14 cellular contexts compared by ENCODE assay signal in the genomic region with DNA sequence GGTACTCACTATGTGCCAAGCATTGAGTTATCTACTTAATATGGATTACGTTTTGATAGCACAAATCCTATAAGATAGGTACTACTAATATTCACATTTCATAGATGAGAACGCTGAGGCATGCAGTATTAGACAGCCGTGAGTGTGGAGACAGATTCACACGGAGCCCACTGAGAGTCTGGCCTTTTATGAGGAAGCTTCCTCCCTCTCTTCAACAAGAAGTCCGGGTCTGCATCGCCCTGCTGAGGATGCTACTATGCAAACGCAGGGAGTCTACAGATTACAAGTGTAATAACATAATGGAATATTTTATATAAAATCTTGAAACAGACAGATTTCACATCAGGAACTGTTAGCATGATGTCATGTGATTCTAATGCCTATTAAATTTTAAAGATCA.
DNase-seq lines count a peak whose midpoint lies in the region; ATAC-seq and TF ChIP-seq lines count a peak whose summit lies in the region.
"Had no signal": no experiment of that assay in that cellular context is flagged by ENCODE, and none has a peak within 500 bp of the region (broad histone marks: within the 10 kb centered on the region; RNA-seq: fewer than 3 reads in every experiment).

No MANE protein-coding gene starts in this region.

- H3K9me3 Mint-ChIP-seq in WTC11: no peaks in the 10 kb centered on the region
- peaks cover 7% of the 10 kb centered on the region for H3K9me3 Mint-ChIP-seq in activated CD4-positive, alpha-beta memory T cell treated with anti-CD3 and anti-CD28 coated beads, Interleukin-2, amount 10 ng/mL, durations not matched to agents 7 days and 5 days
- H3K9me3 Mint-ChIP-seq: activated CD4-positive, alpha-beta T cell treated with anti-CD3 and anti-CD28 coated beads, Interleukin-2, amount 10 ng/mL, durations not matched to agents 24 days and 14 days; activated T-helper 2 cell treated with anti-CD3 and anti-CD28 coated beads, Interferon-gamma antibody, Interleukin-2, Interleukin-4, amounts not matched to agents 10 μg/mL and 5 μg/mL and 100 μg/mL, durations not matched to agents 14 hours and 24 hours and 36 hours had no signal

- H3K79me2 ChIP-seq in ACC112 (ENCODE audit: control insufficient read depth, insufficient read depth, low read length, unreplicated experiment): no peaks in the 10 kb centered on the region

- TF ChIP-seq CTCF in WTC11 (IDR thresholded peaks at IDR 0.05) (no peak), right atrium auricular region (IDR thresholded peaks at IDR 0.05) (no peak)

- no peaks in the 10 kb centered on the region for H3K9me3 ChIP-seq in right atrium auricular region

- H3K36me3 ChIP-seq in ACC112 (ENCODE audit: insufficient read depth, low read length) (no peaks in the 10 kb centered on the region), right atrium auricular region (no peaks in the 10 kb centered on the region)
- H3K36me3 ChIP-seq: brain microvascular endothelial cell had no signal

- POLR2A ChIA-PET in WTC11 (lab: Charles Lee): no interaction called here
- POLR2A ChIA-PET in activated CD4-positive, alpha-beta memory T cell treated with anti-CD3 and anti-CD28 coated beads, Interleukin-2, amount 10 ng/mL, durations not matched to agents 7 days and 5 days (lab: Charles Lee): no interaction called here

- peaks cover 23% of the 10 kb centered on the region for H3K4me1 Mint-ChIP-seq in WTC11
- no peaks in the 10 kb centered on the region for H3K4me1 Mint-ChIP-seq in activated CD4-positive, alpha-beta memory T cell treated with anti-CD3 and anti-CD28 coated beads, Interleukin-2, amount 10 ng/mL, durations not matched to agents 7 days and 5 days

- H3K4me3 ChIP-seq in ACC112 (ENCODE audit: low read depth, low read length) (peak overlapping the region; percentile 63; the same call in 1 of the 2 replicates), right atrium auricular region (no peak overlapping the region)

- H3K4me3 Mint-ChIP-seq in WTC11: peak overlapping the region; percentile 76
- no peak overlapping the region for H3K4me3 Mint-ChIP-seq in activated CD4-positive, alpha-beta memory T cell treated with anti-CD3 and anti-CD28 coated beads, Interleukin-2, amount 10 ng/mL, durations not matched to agents 7 days and 5 days

- H3K27ac ChIP-seq in ACC112 (ENCODE audit: low read depth, low read length) (no peak overlapping the region), right atrium auricular region (peak overlapping the region; percentile 21 to 39)
- H3K27ac ChIP-seq: brain microvascular endothelial cell had no signal

- CTCF ChIA-PET in WTC11 (lab: Charles Lee): interaction anchor here (0.7 to 2.0 kb wide), 4 partner anchors 10 to 552 kb away, joined by 3 to 7 read pairs (median 4); no protein-coding TSS in a partner anchor
- CTCF ChIA-PET in activated CD4-positive, alpha-beta memory T cell treated with anti-CD3 and anti-CD28 coated beads, Interleukin-2, amount 10 ng/mL, durations not matched to agents 7 days and 5 days (lab: Charles Lee): no interaction called here

- no peak overlapping the region for H2AFZ ChIP-seq in ACC112 (ENCODE audit: low read length, unreplicated experiment)

- H3K36me3 Mint-ChIP-seq in WTC11: no peaks in the 10 kb centered on the region
- H3K36me3 Mint-ChIP-seq in activated CD4-positive, alpha-beta memory T cell treated with anti-CD3 and anti-CD28 coated beads, Interleukin-2, amount 10 ng/mL, durations not matched to agents 7 days and 5 days (ENCODE audit: low read depth): no peaks in the 10 kb centered on the region

- H3K27ac Mint-ChIP-seq in WTC11: no peak overlapping the region
- H3K27ac Mint-ChIP-seq in activated CD4-positive, alpha-beta memory T cell treated with anti-CD3 and anti-CD28 coated beads, Interleukin-2, amount 10 ng/mL, durations not matched to agents 7 days and 5 days: no peak overlapping the region
- H3K27ac Mint-ChIP-seq: activated CD4-positive, alpha-beta T cell treated with anti-CD3 and anti-CD28 coated beads, Interleukin-2, amount 10 ng/mL, durations not matched to agents 24 days and 14 days; activated T-helper 2 cell treated with anti-CD3 and anti-CD28 coated beads, Interferon-gamma antibody, Interleukin-2, Interleukin-4, amounts not matched to agents 10 μg/mL and 5 μg/mL and 100 μg/mL, durations not matched to agents 14 hours and 24 hours and 36 hours had no signal

- H3K27me3 Mint-ChIP-seq in WTC11 (ENCODE audit: low read depth): peaks cover 13% of the 10 kb centered on the region
- H3K27me3 Mint-ChIP-seq in activated CD4-positive, alpha-beta memory T cell treated with anti-CD3 and anti-CD28 coated beads, Interleukin-2, amount 10 ng/mL, durations not matched to agents 7 days and 5 days: no peaks in the 10 kb centered on the region

- ATAC-seq in WTC11: no peak
- no peak for ATAC-seq in HG03378 (IDR thresholded peaks at IDR 0.05; ENCODE audit: unreplicated experiment)
- ATAC-seq in HG02588 (IDR thresholded peaks at IDR 0.05; ENCODE audit: unreplicated experiment): no peak
- ATAC-seq in GM19023 (IDR thresholded peaks at IDR 0.05; ENCODE audit: unreplicated experiment): no peak

- H3K4me1 ChIP-seq in ACC112 (ENCODE audit: control insufficient read depth, insufficient read depth, low read length, unreplicated experiment) (peaks cover 20% of the 10 kb centered on the region), right atrium auricular region (peaks cover 0 to 14% of the 10 kb centered on the region in 2 donors)

- DNase-seq in WTC11 (ENCODE audit: low spot score) (no peak), right atrium auricular region (ENCODE audit: low spot score) (no peak), putamen (ENCODE audit: low spot score) (peak; percentile 4)
- no peak for DNase-seq in activated CD4-positive, alpha-beta memory T cell treated with anti-CD3 and anti-CD28 coated beads, Interleukin-2, amount 10 ng/mL, durations not matched to agents 7 days and 5 days
- DNase-seq: DMS79, NCI-H1048, NCI-H2227 treated with DMSO at 0.1 percent for 48 hours had no signal

- H3K27me3 ChIP-seq in ACC112 (ENCODE audit: insufficient read depth, low read length) (no peaks in the 10 kb centered on the region), right atrium auricular region (no peaks in the 10 kb centered on the region)

TF ChIP-seq in WTC11, 78 proteins besides CTCF, POLR2A, EP300 and RAD21 (continues in another document):
- TF ChIP-seq, protein P1, sequence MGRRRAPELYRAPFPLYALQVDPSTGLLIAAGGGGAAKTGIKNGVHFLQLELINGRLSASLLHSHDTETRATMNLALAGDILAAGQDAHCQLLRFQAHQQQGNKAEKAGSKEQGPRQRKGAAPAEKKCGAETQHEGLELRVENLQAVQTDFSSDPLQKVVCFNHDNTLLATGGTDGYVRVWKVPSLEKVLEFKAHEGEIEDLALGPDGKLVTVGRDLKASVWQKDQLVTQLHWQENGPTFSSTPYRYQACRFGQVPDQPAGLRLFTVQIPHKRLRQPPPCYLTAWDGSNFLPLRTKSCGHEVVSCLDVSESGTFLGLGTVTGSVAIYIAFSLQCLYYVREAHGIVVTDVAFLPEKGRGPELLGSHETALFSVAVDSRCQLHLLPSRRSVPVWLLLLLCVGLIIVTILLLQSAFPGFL (CRISPR knock-in tag; IDR thresholded peaks at IDR 0.05; ENCODE audit: borderline replicate concordance): no peak
- TF ChIP-seq, protein P2, sequence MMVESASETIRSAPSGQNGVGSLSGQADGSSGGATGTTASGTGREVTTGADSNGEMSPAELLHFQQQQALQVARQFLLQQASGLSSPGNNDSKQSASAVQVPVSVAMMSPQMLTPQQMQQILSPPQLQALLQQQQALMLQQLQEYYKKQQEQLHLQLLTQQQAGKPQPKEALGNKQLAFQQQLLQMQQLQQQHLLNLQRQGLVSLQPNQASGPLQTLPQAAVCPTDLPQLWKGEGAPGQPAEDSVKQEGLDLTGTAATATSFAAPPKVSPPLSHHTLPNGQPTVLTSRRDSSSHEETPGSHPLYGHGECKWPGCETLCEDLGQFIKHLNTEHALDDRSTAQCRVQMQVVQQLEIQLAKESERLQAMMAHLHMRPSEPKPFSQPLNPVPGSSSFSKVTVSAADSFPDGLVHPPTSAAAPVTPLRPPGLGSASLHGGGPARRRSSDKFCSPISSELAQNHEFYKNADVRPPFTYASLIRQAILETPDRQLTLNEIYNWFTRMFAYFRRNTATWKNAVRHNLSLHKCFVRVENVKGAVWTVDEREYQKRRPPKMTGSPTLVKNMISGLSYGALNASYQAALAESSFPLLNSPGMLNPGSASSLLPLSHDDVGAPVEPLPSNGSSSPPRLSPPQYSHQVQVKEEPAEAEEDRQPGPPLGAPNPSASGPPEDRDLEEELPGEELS (CRISPR knock-in tag; IDR thresholded peaks at IDR 0.05): no peak
- TF ChIP-seq FOXK1 (CRISPR knock-in tag; IDR thresholded peaks at IDR 0.05): no peak
- TF ChIP-seq ATF1 (CRISPR knock-in tag; IDR thresholded peaks at IDR 0.05): no peak
- no peak for TF ChIP-seq TP53 (CRISPR knock-in tag; IDR thresholded peaks at IDR 0.05)
- TF ChIP-seq, protein P3, sequence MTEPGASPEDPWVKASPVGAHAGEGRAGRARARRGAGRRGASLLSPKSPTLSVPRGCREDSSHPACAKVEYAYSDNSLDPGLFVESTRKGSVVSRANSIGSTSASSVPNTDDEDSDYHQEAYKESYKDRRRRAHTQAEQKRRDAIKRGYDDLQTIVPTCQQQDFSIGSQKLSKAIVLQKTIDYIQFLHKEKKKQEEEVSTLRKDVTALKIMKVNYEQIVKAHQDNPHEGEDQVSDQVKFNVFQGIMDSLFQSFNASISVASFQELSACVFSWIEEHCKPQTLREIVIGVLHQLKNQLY (CRISPR knock-in tag; IDR thresholded peaks at IDR 0.05): no peak
- TF ChIP-seq, protein P4, sequence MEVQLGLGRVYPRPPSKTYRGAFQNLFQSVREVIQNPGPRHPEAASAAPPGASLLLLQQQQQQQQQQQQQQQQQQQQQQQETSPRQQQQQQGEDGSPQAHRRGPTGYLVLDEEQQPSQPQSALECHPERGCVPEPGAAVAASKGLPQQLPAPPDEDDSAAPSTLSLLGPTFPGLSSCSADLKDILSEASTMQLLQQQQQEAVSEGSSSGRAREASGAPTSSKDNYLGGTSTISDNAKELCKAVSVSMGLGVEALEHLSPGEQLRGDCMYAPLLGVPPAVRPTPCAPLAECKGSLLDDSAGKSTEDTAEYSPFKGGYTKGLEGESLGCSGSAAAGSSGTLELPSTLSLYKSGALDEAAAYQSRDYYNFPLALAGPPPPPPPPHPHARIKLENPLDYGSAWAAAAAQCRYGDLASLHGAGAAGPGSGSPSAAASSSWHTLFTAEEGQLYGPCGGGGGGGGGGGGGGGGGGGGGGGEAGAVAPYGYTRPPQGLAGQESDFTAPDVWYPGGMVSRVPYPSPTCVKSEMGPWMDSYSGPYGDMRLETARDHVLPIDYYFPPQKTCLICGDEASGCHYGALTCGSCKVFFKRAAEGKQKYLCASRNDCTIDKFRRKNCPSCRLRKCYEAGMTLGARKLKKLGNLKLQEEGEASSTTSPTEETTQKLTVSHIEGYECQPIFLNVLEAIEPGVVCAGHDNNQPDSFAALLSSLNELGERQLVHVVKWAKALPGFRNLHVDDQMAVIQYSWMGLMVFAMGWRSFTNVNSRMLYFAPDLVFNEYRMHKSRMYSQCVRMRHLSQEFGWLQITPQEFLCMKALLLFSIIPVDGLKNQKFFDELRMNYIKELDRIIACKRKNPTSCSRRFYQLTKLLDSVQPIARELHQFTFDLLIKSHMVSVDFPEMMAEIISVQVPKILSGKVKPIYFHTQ (CRISPR knock-in tag; IDR thresholded peaks at IDR 0.05): no peak
- TF ChIP-seq GABPB1 (CRISPR knock-in tag; IDR thresholded peaks at IDR 0.05): no peak
- no peak for TF ChIP-seq CREM (CRISPR knock-in tag; IDR thresholded peaks at IDR 0.05)
